Comparison of ENCODE assay signal across 29 cellular contexts in genomic region chr7:110863258-110863657, GRCh38.
"Had no signal": no experiment of that assay in that cellular context is flagged by ENCODE, and none has a peak within 500 bp of the region (broad histone marks: within the 10 kb centered on the region; RNA-seq: fewer than 3 reads in every experiment).

No MANE protein-coding gene starts in this region.

- H3K9me3 ChIP-seq: colonic mucosa, esophagus squamous epithelium, gastrocnemius medialis had no signal

- H3K27ac ChIP-seq: colonic mucosa, coronary artery, dorsolateral prefrontal cortex, epithelial cell of prostate, esophagus muscularis mucosa, esophagus squamous epithelium, foreskin keratinocyte, gastrocnemius medialis, gastroesophageal sphincter, heart left ventricle, heart right ventricle had no signal

- H3K4me1 ChIP-seq: colonic mucosa, foreskin keratinocyte, heart left ventricle, heart right ventricle had no signal

- H3K4me3 Mint-ChIP-seq: dendritic cell treated with granulocyte-macrophage colony-stimulating factor and Interleukin-4, amounts not matched to agents 40 ng/mL and 50 ng/mL, for 4 days; effector memory CD8-positive, alpha-beta T cell; endodermal cell had no signal

- H3K4me3 ChIP-seq: colonic mucosa, coronary artery, dorsolateral prefrontal cortex, esophagus muscularis mucosa, esophagus squamous epithelium, gastrocnemius medialis, gastroesophageal sphincter, heart left ventricle, heart right ventricle had no signal

- H3K9me3 Mint-ChIP-seq: dendritic cell treated with granulocyte-macrophage colony-stimulating factor and Interleukin-4, amounts not matched to agents 40 ng/mL and 50 ng/mL, for 4 days; effector memory CD8-positive, alpha-beta T cell; endodermal cell had no signal

- DNase-seq: colonic mucosa; cortex of kidney; dermis blood vessel endothelial cell; dorsolateral prefrontal cortex; effector CD4-positive, alpha-beta T cell; effector CD8-positive, alpha-beta T cell; effector memory CD4-positive, alpha-beta T cell; effector memory CD8-positive, alpha-beta T cell; endodermal cell; erythroblast; esophagus squamous epithelium; foreskin fibroblast; foreskin keratinocyte; foreskin melanocyte; gastrocnemius medialis; glutamatergic neuron; head of caudate nucleus; heart left ventricle; heart right ventricle had no signal

- H3K27me3 Mint-ChIP-seq: dendritic cell treated with granulocyte-macrophage colony-stimulating factor and Interleukin-4, amounts not matched to agents 40 ng/mL and 50 ng/mL, for 4 days; effector memory CD8-positive, alpha-beta T cell had no signal

- H3K27me3 ChIP-seq: colonic mucosa, dorsolateral prefrontal cortex, esophagus muscularis mucosa, esophagus squamous epithelium, foreskin keratinocyte, gastrocnemius medialis, gastroesophageal sphincter, heart left ventricle, heart right ventricle had no signal

- H3K36me3 ChIP-seq: colonic mucosa, esophagus muscularis mucosa, esophagus squamous epithelium, gastrocnemius medialis, gastroesophageal sphincter, heart left ventricle, heart right ventricle had no signal

- H3K27ac Mint-ChIP-seq: dendritic cell treated with granulocyte-macrophage colony-stimulating factor and Interleukin-4, amounts not matched to agents 40 ng/mL and 50 ng/mL, for 4 days; effector memory CD8-positive, alpha-beta T cell; endodermal cell had no signal

- ATAC-seq: effector memory CD8-positive, alpha-beta T cell; esophagus mucosa; foreskin keratinocyte; gastrocnemius medialis; gastroesophageal sphincter; heart left ventricle; heart right ventricle had no signal

- FAIRE-seq: colon, endometrium, endothelial cell of umbilical vein, frontal cortex had no signal

- H3K4me1 Mint-ChIP-seq: endodermal cell had no signal
